In genomic region chr3:10702961-10703740, GRCh38 we compare ENCODE assay signal across 10 cellular contexts.
DNase-seq lines count a peak whose midpoint lies in the region; ATAC-seq and TF ChIP-seq lines count a peak whose summit lies in the region.
"Had no signal": no experiment of that assay in that cellular context is flagged by ENCODE, and none has a peak within 500 bp of the region (broad histone marks: within the 10 kb centered on the region; RNA-seq: fewer than 3 reads in every experiment).

No MANE protein-coding gene starts in this region.

- peak overlapping the region; percentile 52 for H3K4me3 ChIP-seq in iPS-15b (ENCODE audit: low read depth, low read length)
- H3K4me3 ChIP-seq in colonic mucosa = no peak overlapping the region

- POLR2A ChIA-PET in RWPE1 (lab: Yijun Ruan, JAX; ENCODE audit: low non-redundant PET) = no interaction called here

- H3K36me3 ChIP-seq in iPS-15b (ENCODE audit: control insufficient read depth, insufficient read depth, low read length) = no peaks in the 10 kb centered on the region
- no peaks in the 10 kb centered on the region for H3K36me3 ChIP-seq in colonic mucosa

- H3K36me3 Mint-ChIP-seq in activated T-helper 1 cell treated with anti-CD3 and anti-CD28 coated beads, Interleukin-12 subunit alpha, Interleukin-12 subunit beta, Interleukin-2, Interleukin-4 antibody, amounts not matched to agents 30 ng/mL and 10 ng/mL and 1 ng/mL, durations not matched to agents 14 hours and 24 hours and 36 hours (ENCODE audit: low read depth) = no peaks in the 10 kb centered on the region
- H3K36me3 Mint-ChIP-seq: activated naive CD8-positive, alpha-beta T cell treated with anti-CD3 and anti-CD28 coated beads, Interleukin-2, amount 10 ng/mL, durations not matched to agents 7 days and 5 days had no signal

- no peaks in the 10 kb centered on the region for H3K4me1 Mint-ChIP-seq in activated T-helper 1 cell treated with anti-CD3 and anti-CD28 coated beads, Interleukin-12 subunit alpha, Interleukin-12 subunit beta, Interleukin-2, Interleukin-4 antibody, amounts not matched to agents 30 ng/mL and 10 ng/mL and 1 ng/mL, durations not matched to agents 14 hours and 24 hours and 36 hours (ENCODE audit: low read depth)

- H3K27me3 ChIP-seq in iPS-15b (ENCODE audit: control insufficient read depth, insufficient read depth, low read length) (peaks cover 48% of the 10 kb centered on the region), colonic mucosa (peaks cover 12% of the 10 kb centered on the region)

- peak; percentile 12 for DNase-seq in AG08395 (ENCODE audit: low spot score)
- peak; percentile 77 for DNase-seq in ELF-1 (ENCODE audit: low read depth, low spot score)
- peak; percentile 29 for DNase-seq in RWPE1 (ENCODE audit: low spot score)
- no peak for DNase-seq in activated T-helper 1 cell treated with anti-CD3 and anti-CD28 coated beads, Interleukin-12 subunit alpha, Interleukin-12 subunit beta, Interleukin-2, Interleukin-4 antibody, amounts not matched to agents 30 ng/mL and 10 ng/mL and 1 ng/mL, durations not matched to agents 14 hours and 24 hours and 36 hours (ENCODE audit: low spot score)
- DNase-seq in NCI-H1694 treated with DMSO at 0.1 percent for 48 hours (lab: John Stamatoyannopoulos, UW) = no peak
- no peak for DNase-seq in colonic mucosa
- DNase-seq: activated naive CD8-positive, alpha-beta T cell treated with anti-CD3 and anti-CD28 coated beads, Interleukin-2, amount 10 ng/mL, durations not matched to agents 7 days and 5 days; DMS79 treated with DMSO at 0.1 percent for 48 hours had no signal

- H3K4me3 Mint-ChIP-seq in activated T-helper 1 cell treated with anti-CD3 and anti-CD28 coated beads, Interleukin-12 subunit alpha, Interleukin-12 subunit beta, Interleukin-2, Interleukin-4 antibody, amounts not matched to agents 30 ng/mL and 10 ng/mL and 1 ng/mL, durations not matched to agents 14 hours and 24 hours and 36 hours = no peak overlapping the region
- H3K4me3 Mint-ChIP-seq: activated naive CD8-positive, alpha-beta T cell treated with anti-CD3 and anti-CD28 coated beads, Interleukin-2, amount 10 ng/mL, durations not matched to agents 7 days and 5 days had no signal

- H3K9ac ChIP-seq in iPS-15b (ENCODE audit: low read depth, low read length) = no peak overlapping the region
- no peak overlapping the region for H3K9ac ChIP-seq in colonic mucosa (ENCODE audit: low read depth in 2 of 2, low read length in 2 of 2)

- CTCF ChIA-PET in RWPE1 (lab: Yijun Ruan, JAX) = no interaction called here

- no peak overlapping the region for H3K27ac Mint-ChIP-seq in activated T-helper 1 cell treated with anti-CD3 and anti-CD28 coated beads, Interleukin-12 subunit alpha, Interleukin-12 subunit beta, Interleukin-2, Interleukin-4 antibody, amounts not matched to agents 30 ng/mL and 10 ng/mL and 1 ng/mL, durations not matched to agents 14 hours and 24 hours and 36 hours
- H3K27ac Mint-ChIP-seq: activated naive CD8-positive, alpha-beta T cell treated with anti-CD3 and anti-CD28 coated beads, Interleukin-2, amount 10 ng/mL, durations not matched to agents 7 days and 5 days had no signal

- no peak for ATAC-seq in GM21515 (IDR thresholded peaks at IDR 0.05; ENCODE audit: unreplicated experiment)

- intact Hi-C loops in activated T-helper 1 cell treated with anti-CD3 and anti-CD28 coated beads, Interleukin-12 subunit alpha, Interleukin-12 subunit beta, Interleukin-2, Interleukin-4 antibody, amounts not matched to agents 30 ng/mL and 10 ng/mL and 1 ng/mL, durations not matched to agents 14 hours and 24 hours and 36 hours (cut with micrococcal nuclease) = no loop called here
- intact Hi-C loops in colonic mucosa (cut with DNase I) = no loop called here

- peaks cover 39% of the 10 kb centered on the region for H3K27me3 Mint-ChIP-seq in activated T-helper 1 cell treated with anti-CD3 and anti-CD28 coated beads, Interleukin-12 subunit alpha, Interleukin-12 subunit beta, Interleukin-2, Interleukin-4 antibody, amounts not matched to agents 30 ng/mL and 10 ng/mL and 1 ng/mL, durations not matched to agents 14 hours and 24 hours and 36 hours (ENCODE audit: insufficient read depth)

- no peaks in the 10 kb centered on the region for H3K9me3 Mint-ChIP-seq in activated T-helper 1 cell treated with anti-CD3 and anti-CD28 coated beads, Interleukin-12 subunit alpha, Interleukin-12 subunit beta, Interleukin-2, Interleukin-4 antibody, amounts not matched to agents 30 ng/mL and 10 ng/mL and 1 ng/mL, durations not matched to agents 14 hours and 24 hours and 36 hours
- H3K9me3 Mint-ChIP-seq: activated naive CD8-positive, alpha-beta T cell treated with anti-CD3 and anti-CD28 coated beads, Interleukin-2, amount 10 ng/mL, durations not matched to agents 7 days and 5 days had no signal

- H3K9me3 ChIP-seq in iPS-15b (ENCODE audit: control insufficient read depth, insufficient read depth, low read length) = no peaks in the 10 kb centered on the region
- no peaks in the 10 kb centered on the region for H3K9me3 ChIP-seq in colonic mucosa

- H3K27ac ChIP-seq in RWPE1 = no peak overlapping the region
- H3K27ac ChIP-seq in colonic mucosa = no peak overlapping the region

- no peak for TF ChIP-seq CTCF in RWPE1 (conservative IDR thresholded peaks at IDR 0.05; ENCODE audit: low read depth)
- no peak for TF ChIP-seq CTCF in colonic mucosa (IDR thresholded peaks at IDR 0.05)

- H3K4me1 ChIP-seq in iPS-15b (ENCODE audit: control insufficient read depth, insufficient read depth, low read length) = no peaks in the 10 kb centered on the region
- H3K4me1 ChIP-seq in colonic mucosa = no peaks in the 10 kb centered on the region

Comparison
In these comparisons a context has a peak if more than half of its experiments do, and no peak if none do; other contexts are left out.
1. DNase-seq: peak in AG08395 (single experiment), ELF-1 (single experiment) and RWPE1 (single experiment); none in activated T-helper 1 cell treated with anti-CD3 and anti-CD28 coated beads, Interleukin-12 subunit alpha, Interleukin-12 subunit beta, Interleukin-2, Interleukin-4 antibody, amounts not matched to agents 30 ng/mL and 10 ng/mL and 1 ng/mL, durations not matched to agents 14 hours and 24 hours and 36 hours (single experiment), NCI-H1694 treated with DMSO at 0.1 percent for 48 hours (single experiment) and colonic mucosa (single experiment).